In genomic region chr11:65896009-65896999, GRCh38 we compare ENCODE assay signal across 14 cellular contexts. TPM values are rescaled to one million over a fixed set of nuclear protein-coding genes. Genes with fewer than 3 reads are reported as not detected.
A peak's percentile ranks its signal among the peaks of the same experiment; 100 is the strongest.
DNase-seq lines count a peak whose midpoint lies in the region; ATAC-seq and TF ChIP-seq lines count a peak whose summit lies in the region.
"Had no signal": no experiment of that assay in that cellular context is flagged by ENCODE, and none has a peak within 500 bp of the region (broad histone marks: within the 10 kb centered on the region; RNA-seq: fewer than 3 reads in every experiment).

No MANE protein-coding gene starts in this region.

- H3K9me3 Mint-ChIP-seq in HFFc6 (peaks cover 18% of the 10 kb centered on the region), neural crest cell (no peaks in the 10 kb centered on the region)
- no peaks in the 10 kb centered on the region for H3K9me3 Mint-ChIP-seq in activated naive CD8-positive, alpha-beta T cell treated with anti-CD3 and anti-CD28 coated beads, Interleukin-2, amount 10 ng/mL, durations not matched to agents 7 days and 5 days
- H3K9me3 Mint-ChIP-seq: endodermal cell had no signal

- H3K4me3 Mint-ChIP-seq in HFFc6 (peak overlapping the region; percentile 97), neural crest cell (peak overlapping the region; percentile 65)
- H3K4me3 Mint-ChIP-seq in activated naive CD8-positive, alpha-beta T cell treated with anti-CD3 and anti-CD28 coated beads, Interleukin-2, amount 10 ng/mL, durations not matched to agents 7 days and 5 days = no peak overlapping the region
- H3K4me3 Mint-ChIP-seq: endodermal cell, nephron progenitor cell had no signal

- H3K27me3 Mint-ChIP-seq in HFFc6 (ENCODE audit: insufficient read depth) = peaks cover 79% of the 10 kb centered on the region
- H3K27me3 Mint-ChIP-seq in activated naive CD8-positive, alpha-beta T cell treated with anti-CD3 and anti-CD28 coated beads, Interleukin-2, amount 10 ng/mL, durations not matched to agents 7 days and 5 days = no peaks in the 10 kb centered on the region
- H3K27me3 Mint-ChIP-seq in neural crest cell (ENCODE audit: low read depth) = peaks cover 46% of the 10 kb centered on the region

- POLR2A ChIA-PET in activated naive CD8-positive, alpha-beta T cell treated with anti-CD3 and anti-CD28 coated beads, Interleukin-2, amount 10 ng/mL, durations not matched to agents 7 days and 5 days (lab: Charles Lee) = interaction anchor here (1.4 to 10.9 kb wide), 3 partner anchors 7 to 32 kb away, joined by 3 to 170 read pairs (median 108); partner anchors contain the start of genes CCDC85B, EFEMP2 and FIBP

- no peak for TF ChIP-seq CTCF in HFFc6 (IDR thresholded peaks at IDR 0.05)
- no peak for TF ChIP-seq CTCF in neural crest cell (conservative IDR thresholded peaks at IDR 0.05)

- peak overlapping the region; percentile 99 for H3K27ac Mint-ChIP-seq in HFFc6
- peak overlapping the region; percentile 62 for H3K27ac Mint-ChIP-seq in activated naive CD8-positive, alpha-beta T cell treated with anti-CD3 and anti-CD28 coated beads, Interleukin-2, amount 10 ng/mL, durations not matched to agents 7 days and 5 days
- H3K27ac Mint-ChIP-seq in neural crest cell (ENCODE audit: unreplicated experiment) = no peak overlapping the region
- H3K27ac Mint-ChIP-seq: endodermal cell, nephron progenitor cell had no signal

- peaks cover 65% of the 10 kb centered on the region for H3K4me1 Mint-ChIP-seq in HFFc6 (ENCODE audit: low read depth)
- H3K4me1 Mint-ChIP-seq in activated naive CD8-positive, alpha-beta T cell treated with anti-CD3 and anti-CD28 coated beads, Interleukin-2, amount 10 ng/mL, durations not matched to agents 7 days and 5 days = peaks cover 38% of the 10 kb centered on the region
- H3K4me1 Mint-ChIP-seq in neural crest cell = peaks cover 28% of the 10 kb centered on the region

- peaks cover 59% of the 10 kb centered on the region for H3K36me3 Mint-ChIP-seq in HFFc6 (ENCODE audit: low read depth)
- H3K36me3 Mint-ChIP-seq in activated naive CD8-positive, alpha-beta T cell treated with anti-CD3 and anti-CD28 coated beads, Interleukin-2, amount 10 ng/mL, durations not matched to agents 7 days and 5 days = peaks cover 2% of the 10 kb centered on the region
- no peaks in the 10 kb centered on the region for H3K36me3 Mint-ChIP-seq in neural crest cell (ENCODE audit: low read depth)

- ATAC-seq in activated naive CD8-positive, alpha-beta T cell treated with anti-CD3 and anti-CD28 coated beads, Interleukin-2, amount 10 ng/mL, durations not matched to agents 7 days and 5 days (ENCODE audit: low read depth) = no peak
- ATAC-seq in GM19452 (IDR thresholded peaks at IDR 0.05; ENCODE audit: unreplicated experiment) = no peak
- ATAC-seq: body of pancreas had no signal

- DNase-seq in activated CD4-positive, alpha-beta T cell treated with anti-CD3 and anti-CD28 coated beads for 48 hours = peak; percentile 35
- no peak for DNase-seq in activated CD4-positive, alpha-beta T cell treated with anti-CD3 and anti-CD28 coated beads for 1 hour
- no peak for DNase-seq in HFFc6
- no peak for DNase-seq in activated naive CD8-positive, alpha-beta T cell treated with anti-CD3 and anti-CD28 coated beads, Interleukin-2, amount 10 ng/mL, durations not matched to agents 7 days and 5 days
- no peak for DNase-seq in neural crest cell (ENCODE audit: low read depth, low spot score)
- DNase-seq in NCI-H1417 (lab: John Stamatoyannopoulos, UW) = no peak
- no peak for DNase-seq in NCI-H69 (lab: John Stamatoyannopoulos, UW)
- DNase-seq: body of pancreas, DMS153, endodermal cell, nephron progenitor cell, transverse colon had no signal

RNA-seq across cellular contexts. Expression of gene FOSL1, which starts 3.9 kb away (rescaled TPM):
- total RNA-seq in HFFc6 (2021; fragmentation: NEBNext Ultra II Directional; extraction: Animal tissue kit (Norgen Biotek cat#: 25700)) = 100 to 1,000 TPM; 134 to 275 (median 234) TPM
- 1 to 10 TPM; 1.9 to 2.0 TPM for total RNA-seq in activated naive CD8-positive, alpha-beta T cell treated with anti-CD3 and anti-CD28 coated beads, Interleukin-2, amount 10 ng/mL, durations not matched to agents 7 days and 5 days
- total RNA-seq in neural crest cell = 4.2 and 4.7 TPM in 2 replicates

RNA-seq across cellular contexts. Expression of gene CCDC85B, which starts 5.8 kb away (rescaled TPM):
- 100 to 1,000 TPM in 2 of 6 experiments, 10 to 100 TPM in 4; 78.9 to 112 (median 87.7) TPM for total RNA-seq in HFFc6 (2021; fragmentation: NEBNext Ultra II Directional; extraction: Animal tissue kit (Norgen Biotek cat#: 25700))
- total RNA-seq in activated naive CD8-positive, alpha-beta T cell treated with anti-CD3 and anti-CD28 coated beads, Interleukin-2, amount 10 ng/mL, durations not matched to agents 7 days and 5 days = 10 to 100 TPM; 59.8 to 66.3 TPM
- total RNA-seq in neural crest cell = 29.3 and 29.4 TPM in 2 replicates

RNA-seq across cellular contexts. Expression of gene FIBP, which starts 8.0 kb away (rescaled TPM):
- total RNA-seq in HFFc6 (2021; fragmentation: NEBNext Ultra II Directional; extraction: Animal tissue kit (Norgen Biotek cat#: 25700)) = 100 to 1,000 TPM; 117 to 145 (median 135) TPM
- 10 to 100 TPM; 78.2 to 82.9 TPM for total RNA-seq in activated naive CD8-positive, alpha-beta T cell treated with anti-CD3 and anti-CD28 coated beads, Interleukin-2, amount 10 ng/mL, durations not matched to agents 7 days and 5 days
- 88.1 and 90.0 TPM in 2 replicates for total RNA-seq in neural crest cell

RNA-seq across cellular contexts. Expression of gene CTSW, which starts 16.7 kb away (rescaled TPM):
- total RNA-seq in HFFc6 (2021; fragmentation: NEBNext Ultra II Directional; extraction: Animal tissue kit (Norgen Biotek cat#: 25700)) = under 1 TPM in 4 of 6 experiments, not detected in 2; 0.11 to 0.22 (median 0.14) TPM
- total RNA-seq in activated naive CD8-positive, alpha-beta T cell treated with anti-CD3 and anti-CD28 coated beads, Interleukin-2, amount 10 ng/mL, durations not matched to agents 7 days and 5 days = 100 to 1,000 TPM; 161 to 175 TPM
- not detected in 2 replicates for total RNA-seq in neural crest cell
- total RNA-seq: endodermal cell, smooth muscle cell had no signal

RNA-seq across cellular contexts. Expression of gene C11orf68, which starts 22.6 kb away (rescaled TPM):
- total RNA-seq in HFFc6 (2021; fragmentation: NEBNext Ultra II Directional; extraction: Animal tissue kit (Norgen Biotek cat#: 25700)) = 10 to 100 TPM; 79.0 to 94.6 (median 85.0) TPM
- 10 to 100 TPM; 39.8 to 42.8 TPM for total RNA-seq in activated naive CD8-positive, alpha-beta T cell treated with anti-CD3 and anti-CD28 coated beads, Interleukin-2, amount 10 ng/mL, durations not matched to agents 7 days and 5 days
- total RNA-seq in neural crest cell = 25.7 and 27.2 TPM in 2 replicates

Comparison
In these comparisons a context has a peak if more than half of its experiments do, and no peak if none do; other contexts are left out.
1. RNA of gene FOSL1, which starts 3.9 kb away (total RNA-seq): 134 to 275 TPM in HFFc6; 4.2 to 4.7 TPM in neural crest cell and 1.9 to 2.0 TPM in activated naive CD8-positive, alpha-beta T cell treated with anti-CD3 and anti-CD28 coated beads, Interleukin-2, amount 10 ng/mL, durations not matched to agents 7 days and 5 days; every median in the first group is over 10 times any median in the second.